17 cellular contexts compared by ENCODE assay signal in genomic region chr19:11018179-11018578, GRCh38. TPM values are rescaled to one million over a fixed set of nuclear protein-coding genes. Genes with fewer than 3 reads are reported as not detected.
DNase-seq lines count a peak whose midpoint lies in the region; ATAC-seq and TF ChIP-seq lines count a peak whose summit lies in the region.
"Had no signal": no experiment of that assay in that cellular context is flagged by ENCODE, and none has a peak within 500 bp of the region (broad histone marks: within the 10 kb centered on the region; RNA-seq: fewer than 3 reads in every experiment).

No MANE protein-coding gene starts in this region.

- no peaks in the 10 kb centered on the region for H3K27me3 ChIP-seq in lung (ENCODE audit: control insufficient read depth, insufficient read depth)
- no peaks in the 10 kb centered on the region for H3K27me3 ChIP-seq in suprapubic skin

- WGBS in lung, 2 donors: 70 to 87% methylated on average over 12 of the region's 12 CpGs
- WGBS in suprapubic skin: 78% methylated on average over 12 of the region's 12 CpGs

- peaks cover 54% of the 10 kb centered on the region for H3K36me3 Mint-ChIP-seq in chondrocyte (ENCODE audit: low read depth)

- H3K4me3 Mint-ChIP-seq in chondrocyte (ENCODE audit: unreplicated experiment): no peak overlapping the region
- H3K4me3 Mint-ChIP-seq: activated naive CD4-positive, alpha-beta T cell treated with anti-CD3 and anti-CD28 coated beads for 36 hours; stimulated activated memory B cell treated with anti-CD40 and anti-IgM and Interleukin-4, amounts not matched to agents 10 μg/mL and 1 μg/mL and 100 μg/mL, for 72 hours had no signal

- H3K9me3 ChIP-seq in lung (ENCODE audit: control insufficient read depth in 2 of 2, insufficient read depth in 1 of 2, low read length in 1 of 2) (no peaks in the 10 kb centered on the region), suprapubic skin (no peaks in the 10 kb centered on the region)
- H3K9me3 ChIP-seq: HAP-1 had no signal

- H3K4me1 ChIP-seq in lung (ENCODE audit: control insufficient read depth in 2 of 2, insufficient read depth in 2 of 2, low read length in 2 of 2) (no peaks in the 10 kb centered on the region), suprapubic skin (no peaks in the 10 kb centered on the region)
- H3K4me1 ChIP-seq: HAP-1 had no signal

- no peaks in the 10 kb centered on the region for H3K9me3 Mint-ChIP-seq in chondrocyte (ENCODE audit: low read depth)
- H3K9me3 Mint-ChIP-seq: activated naive CD4-positive, alpha-beta T cell treated with anti-CD3 and anti-CD28 coated beads for 36 hours; stimulated activated memory B cell treated with anti-CD40 and anti-IgM and Interleukin-4, amounts not matched to agents 10 μg/mL and 1 μg/mL and 100 μg/mL, for 72 hours had no signal

- no peak overlapping the region for H3K4me3 ChIP-seq in lung
- H3K4me3 ChIP-seq in suprapubic skin: no peak overlapping the region
- H3K4me3 ChIP-seq: HAP-1 had no signal

- H3K4me1 Mint-ChIP-seq in chondrocyte (ENCODE audit: low read depth): peaks cover 10% of the 10 kb centered on the region
- H3K4me1 Mint-ChIP-seq: stimulated activated memory B cell treated with anti-CD40 and anti-IgM and Interleukin-4, amounts not matched to agents 10 μg/mL and 1 μg/mL and 100 μg/mL, for 72 hours had no signal

- H3K27ac Mint-ChIP-seq in chondrocyte (ENCODE audit: unreplicated experiment): peak overlapping the region; percentile 71
- H3K27ac Mint-ChIP-seq: activated naive CD4-positive, alpha-beta T cell treated with anti-CD3 and anti-CD28 coated beads for 36 hours; stimulated activated memory B cell treated with anti-CD40 and anti-IgM and Interleukin-4, amounts not matched to agents 10 μg/mL and 1 μg/mL and 100 μg/mL, for 72 hours had no signal

- peak; percentile 19 for ATAC-seq in lung (ENCODE audit: insufficient read depth, low FRiP score)
- no peak for ATAC-seq in GM21717 (IDR thresholded peaks at IDR 0.05; ENCODE audit: unreplicated experiment)
- ATAC-seq: stimulated activated memory B cell treated with anti-CD40 and anti-IgM and Interleukin-4, amounts not matched to agents 10 μg/mL and 1 μg/mL and 100 μg/mL, for 72 hours had no signal

- DNase-seq in HK-2 (ENCODE audit: unreplicated experiment) (peak; percentile 42), chondrocyte (ENCODE audit: low spot score) (no peak), lung (ENCODE audit: low spot score) (no peak), suprapubic skin (ENCODE audit: low spot score in 2 of 2) (no peak), CD1c-positive myeloid dendritic cell (ENCODE audit: extremely low spot score) (no peak), GDM1 (lab: John Stamatoyannopoulos, UW) (no peak)
- no peak for DNase-seq in activated CD8-positive, alpha-beta memory T cell treated with anti-CD3 and anti-CD28 coated beads, Interleukin-2, amount 50 U/mL, for 48 hours
- DNase-seq: activated CD8-positive, alpha-beta memory T cell treated with anti-CD3 and anti-CD28 coated beads for 24 hours; activated naive CD4-positive, alpha-beta T cell treated with anti-CD3 and anti-CD28 coated beads for 36 hours; NCI-H2107; NK-92 treated with Interleukin-12 subunit alpha and Interleukin-12 subunit beta, amount 100 ng/mL, for 24 hours; SIG-M5; stimulated activated CD4-positive, alpha-beta T cell treated with anti-CD3 and anti-CD28 coated beads, Interleukin-4, amount 100 ng/mL, for 24 hours had no signal

- TF ChIP-seq POLR2A in suprapubic skin (IDR thresholded peaks at IDR 0.05): no peak

- H3K36me3 ChIP-seq in lung (ENCODE audit: control insufficient read depth in 2 of 2, insufficient read depth in 2 of 2, low read length in 2 of 2) (peaks cover 15 to 81% of the 10 kb centered on the region in 2 donors), suprapubic skin (peaks cover 100% of the 10 kb centered on the region)

- no peaks in the 10 kb centered on the region for H3K27me3 Mint-ChIP-seq in chondrocyte (ENCODE audit: low read depth)
- H3K27me3 Mint-ChIP-seq: stimulated activated memory B cell treated with anti-CD40 and anti-IgM and Interleukin-4, amounts not matched to agents 10 μg/mL and 1 μg/mL and 100 μg/mL, for 72 hours had no signal

- TF ChIP-seq CTCF in chondrocyte (IDR thresholded peaks at IDR 0.05) (no peak), lung (IDR thresholded peaks at IDR 0.05; ENCODE audit: control extremely low read depth, extremely low read depth) (no peak), suprapubic skin (IDR thresholded peaks at IDR 0.05) (no peak)

- no peak for TF ChIP-seq EP300 in suprapubic skin (IDR thresholded peaks at IDR 0.05)

- H3K27ac ChIP-seq in lung (ENCODE audit: low read depth in 1 of 2, low read length in 1 of 2): peak overlapping the region in 1 of 2 donors; percentile 8
- peak overlapping the region; percentile 70 for H3K27ac ChIP-seq in suprapubic skin
- H3K27ac ChIP-seq: C4-2B had no signal

RNA-seq across cellular contexts. Expression of gene SMARCA4, which starts 57.3 kb away (rescaled TPM):
- total RNA-seq in chondrocyte: 107 to 121 TPM (median 115 TPM) in 3 replicates
- 100 to 1,000 TPM; 112 to 116 TPM for total RNA-seq in lung
- polyA plus RNA-seq in lung: 10 to 100 TPM; 52.3 to 69.9 TPM
- 100 to 1,000 TPM in 2 of 4 donors, 10 to 100 TPM in 2; 85.2 to 142 (median 101) TPM for total RNA-seq in suprapubic skin
